Comparison of ENCODE assay signal across 19 cellular contexts in genomic region chr4:25190407-25190806, GRCh38.
"Had no signal": no experiment of that assay in that cellular context is flagged by ENCODE, and none has a peak within 500 bp of the region (broad histone marks: within the 10 kb centered on the region; RNA-seq: fewer than 3 reads in every experiment).

No MANE protein-coding gene starts in this region.

- H3K27ac Mint-ChIP-seq: activated naive CD4-positive, alpha-beta T cell treated with anti-CD3 and anti-CD28 coated beads, Interleukin-2, amount 50 U/mL, for 24 hours; activated T-cell treated with anti-CD3 and anti-CD28 coated beads, Interleukin-2, amount 50 U/mL, for 72 hours; mesothelial cell of epicardium; nephron; stimulated activated naive B cell treated with anti-CD40 and anti-IgM and Interleukin-4, amounts not matched to agents 10 μg/mL and 1 μg/mL and 100 μg/mL, for 72 hours had no signal

- H3K36me3 ChIP-seq: ascending aorta, gastroesophageal sphincter, heart right ventricle, lower lobe of right lung, thoracic aorta had no signal

- H3K27me3 Mint-ChIP-seq: activated naive CD4-positive, alpha-beta T cell treated with anti-CD3 and anti-CD28 coated beads, Interleukin-2, amount 50 U/mL, for 24 hours; stimulated activated naive B cell treated with anti-CD40 and anti-IgM and Interleukin-4, amounts not matched to agents 10 μg/mL and 1 μg/mL and 100 μg/mL, for 72 hours had no signal

- H3K4me1 ChIP-seq: ascending aorta, gastroesophageal sphincter, heart right ventricle, lower lobe of right lung had no signal

- ATAC-seq: activated T-cell treated with anti-CD3 and anti-CD28 coated beads, Interleukin-2, amount 50 U/mL, for 72 hours; gastroesophageal sphincter; heart right ventricle; left cardiac atrium; lower lobe of right lung; sciatic nerve; stimulated activated naive B cell treated with anti-CD40 and anti-IgM and Interleukin-4, amounts not matched to agents 10 μg/mL and 1 μg/mL and 100 μg/mL, for 72 hours had no signal

- H3K27ac ChIP-seq: ascending aorta, coronary artery, gastroesophageal sphincter, heart right ventricle, lower lobe of right lung, thoracic aorta had no signal

- H3K4me3 ChIP-seq: ascending aorta, coronary artery, gastroesophageal sphincter, heart right ventricle, lower lobe of right lung, thoracic aorta had no signal

- H3K27me3 ChIP-seq: ascending aorta, gastroesophageal sphincter, heart right ventricle had no signal

- H3K9me3 Mint-ChIP-seq: activated naive CD4-positive, alpha-beta T cell treated with anti-CD3 and anti-CD28 coated beads, Interleukin-2, amount 50 U/mL, for 24 hours; activated T-cell treated with anti-CD3 and anti-CD28 coated beads, Interleukin-2, amount 50 U/mL, for 72 hours; mesothelial cell of epicardium; nephron; stimulated activated naive B cell treated with anti-CD40 and anti-IgM and Interleukin-4, amounts not matched to agents 10 μg/mL and 1 μg/mL and 100 μg/mL, for 72 hours had no signal

- H3K9me3 ChIP-seq: ascending aorta, gastroesophageal sphincter, heart right ventricle, lower lobe of right lung, thoracic aorta had no signal

- H3K4me1 Mint-ChIP-seq: mesothelial cell of epicardium; nephron; stimulated activated naive B cell treated with anti-CD40 and anti-IgM and Interleukin-4, amounts not matched to agents 10 μg/mL and 1 μg/mL and 100 μg/mL, for 72 hours had no signal

- H3K36me3 Mint-ChIP-seq: mesothelial cell of epicardium had no signal

- DNase-seq: activated CD4-positive, alpha-beta T cell treated with anti-CD3 and anti-CD28 coated beads for 1 hour; activated CD4-positive, alpha-beta T cell treated with anti-CD3 and anti-CD28 coated beads, Interleukin-2, amount 50 U/mL, for 4 hours; activated gamma-delta T cell; activated T-cell treated with anti-CD3 and anti-CD28 coated beads, Interleukin-2, amount 50 U/mL, for 72 hours; heart right ventricle; left cardiac atrium; lower lobe of right lung; nucleus accumbens; stimulated activated naive B cell treated with anti-CD40 and anti-IgM and Interleukin-4, amounts not matched to agents 10 μg/mL and 1 μg/mL and 100 μg/mL, for 72 hours; T-helper 1 cell; T1000 had no signal

- H3K4me3 Mint-ChIP-seq: activated naive CD4-positive, alpha-beta T cell treated with anti-CD3 and anti-CD28 coated beads, Interleukin-2, amount 50 U/mL, for 24 hours; activated T-cell treated with anti-CD3 and anti-CD28 coated beads, Interleukin-2, amount 50 U/mL, for 72 hours; mesothelial cell of epicardium; nephron; stimulated activated naive B cell treated with anti-CD40 and anti-IgM and Interleukin-4, amounts not matched to agents 10 μg/mL and 1 μg/mL and 100 μg/mL, for 72 hours had no signal
